25 cellular contexts compared by ENCODE assay signal in genomic region chr9:129851821-129852220, GRCh38. TPM values are rescaled to one million over a fixed set of nuclear protein-coding genes. Genes with fewer than 3 reads are reported as not detected.
DNase-seq lines count a peak whose midpoint lies in the region; ATAC-seq, FAIRE-seq and TF ChIP-seq lines count a peak whose summit lies in the region.
"Had no signal": no experiment of that assay in that cellular context is flagged by ENCODE, and none has a peak within 500 bp of the region (broad histone marks: within the 10 kb centered on the region; RNA-seq: fewer than 3 reads in every experiment).

No MANE protein-coding gene starts in this region.

- TF ChIP-seq POLR2A in K562 (conservative IDR thresholded peaks at IDR 0.05), result no peak
- no peak for TF ChIP-seq POLR2A in sigmoid colon (IDR thresholded peaks at IDR 0.05)

- 72% methylated on average over 5 of the region's 5 CpGs for WGBS in K562 (ENCODE audit: insufficient coverage, low coverage, missing lambda C conversion rate)
- WGBS in sigmoid colon, 2 donors, result 76 to 92% methylated on average over 5 of the region's 5 CpGs

- H3K9me1 ChIP-seq in K562 (ENCODE audit: control insufficient read depth, insufficient read depth, low read length), result no peaks in the 10 kb centered on the region

- no peak for ATAC-seq in K562
- ATAC-seq: A549, GM12878, heart left ventricle, lower lobe of right lung, mucosa of descending colon had no signal

- H3K9ac ChIP-seq in K562 (ENCODE audit: insufficient read depth in 1 of 2, low read depth in 2 of 2, low read length in 2 of 2), result peak overlapping the region in 1 of 2 experiments; percentile 11; a peak in 1 of 4 replicates
- H3K9ac ChIP-seq: SK-N-SH had no signal

- TF ChIP-seq CTCF in K562 (IDR thresholded peaks at IDR 0.05 in 2 of 3, conservative IDR thresholded peaks at IDR 0.05 in 1 of 3; ENCODE audit: insufficient read depth in 2 of 3, low read depth in 1 of 3, low read length in 3 of 3), result no peak
- TF ChIP-seq CTCF in sigmoid colon (IDR thresholded peaks at IDR 0.05), result no peak

- H3K9me3 Mint-ChIP-seq in activated CD4-positive, alpha-beta T cell treated with anti-CD3 and anti-CD28 coated beads, Interleukin-2, amount 10 ng/mL, durations not matched to agents 7 days and 5 days, result no peaks in the 10 kb centered on the region
- no peaks in the 10 kb centered on the region for H3K9me3 Mint-ChIP-seq in activated T-helper 2 cell treated with anti-CD3 and anti-CD28 coated beads, Interferon-gamma antibody, Interleukin-2, Interleukin-4, amounts not matched to agents 10 μg/mL and 5 μg/mL and 100 μg/mL, durations not matched to agents 14 hours and 24 hours and 36 hours
- H3K9me3 Mint-ChIP-seq: activated CD4-positive, alpha-beta memory T cell treated with anti-CD3 and anti-CD28 coated beads, Interleukin-2, amount 10 ng/mL, durations not matched to agents 7 days and 5 days; activated naive CD4-positive, alpha-beta T cell treated with anti-CD3 and anti-CD28 coated beads, Interleukin-2, amount 10 ng/mL, durations not matched to agents 7 days and 5 days; neural crest cell had no signal

- no peaks in the 10 kb centered on the region for H4K20me1 ChIP-seq in K562 (replicated peaks; ENCODE audit: control insufficient read depth, insufficient read depth, low read length)

- H3K4me1 Mint-ChIP-seq in activated CD4-positive, alpha-beta T cell treated with anti-CD3 and anti-CD28 coated beads, Interleukin-2, amount 10 ng/mL, durations not matched to agents 7 days and 5 days, result peaks cover 63% of the 10 kb centered on the region
- peaks cover 36% of the 10 kb centered on the region for H3K4me1 Mint-ChIP-seq in activated T-helper 2 cell treated with anti-CD3 and anti-CD28 coated beads, Interferon-gamma antibody, Interleukin-2, Interleukin-4, amounts not matched to agents 10 μg/mL and 5 μg/mL and 100 μg/mL, durations not matched to agents 14 hours and 24 hours and 36 hours (ENCODE audit: low read depth)
- H3K4me1 Mint-ChIP-seq: B cell, neural crest cell had no signal

- no TSS peak for BruUV-seq in K562 (replicated peaks; lab: Mats Ljungman, UMichigan)

- H3K4me1 ChIP-seq in K562 (replicated peaks in 1 of 2; ENCODE audit: control insufficient read depth in 2 of 2, insufficient read depth in 2 of 2, low read length in 2 of 2), result peaks cover 7 to 11% of the 10 kb centered on the region in 2 experiments; a peak in 3 of 5 replicates
- peaks cover 0 to 28% (median 20%) of the 10 kb centered on the region in 4 donors for H3K4me1 ChIP-seq in sigmoid colon
- H3K4me1 ChIP-seq: A549, heart left ventricle, lower lobe of right lung had no signal

- POLR2A ChIA-PET in activated CD4-positive, alpha-beta T cell treated with anti-CD3 and anti-CD28 coated beads, Interleukin-2, amount 10 ng/mL, durations not matched to agents 7 days and 5 days (lab: Charles Lee), result interaction anchor here (1.1 kb wide), 1 partner anchor 13 kb away, joined by 3 read pairs; no protein-coding TSS in a partner anchor
- POLR2A ChIA-PET in K562 (lab: Yijun Ruan, JAX), result interaction anchor here (0.6 to 7.5 kb wide), 6 partner anchors 8 to 1667 kb away, joined by 3 to 91 read pairs (median 7); no protein-coding TSS in a partner anchor

- no peaks in the 10 kb centered on the region for H3K27me3 ChIP-seq in K562 (ENCODE audit: control insufficient read depth in 2 of 2, insufficient read depth in 2 of 2, low read length in 2 of 2)
- no peaks in the 10 kb centered on the region for H3K27me3 ChIP-seq in sigmoid colon
- H3K27me3 ChIP-seq: heart left ventricle had no signal

- no peak for FAIRE-seq in K562 (lab: Jason Lieb, UNC)
- FAIRE-seq: A549, GM12878, H54 had no signal

- DNase-seq in activated CD4-positive, alpha-beta T cell treated with anti-CD3 and anti-CD28 coated beads, Interleukin-2, amount 10 ng/mL, durations not matched to agents 7 days and 5 days, result no peak
- DNase-seq in activated CD4-positive, alpha-beta T cell treated with anti-CD3 and anti-CD28 coated beads for 48 hours, result no peak
- peak; percentile 36 for DNase-seq in DMS79 treated with DMSO at 0.1 percent for 48 hours (lab: John Stamatoyannopoulos, UW)
- no peak for DNase-seq in K562 (ENCODE audit: extremely low read depth in 1 of 4, low spot score in 3 of 4)
- DNase-seq in sigmoid colon, result no peak
- no peak for DNase-seq in activated T-helper 2 cell treated with anti-CD3 and anti-CD28 coated beads, Interferon-gamma antibody, Interleukin-2, Interleukin-4, amounts not matched to agents 10 μg/mL and 5 μg/mL and 100 μg/mL, durations not matched to agents 14 hours and 24 hours and 36 hours (ENCODE audit: low spot score)
- no peak for DNase-seq in NCI-H187 (lab: John Stamatoyannopoulos, UW)
- DNase-seq in NCI-H510A (lab: John Stamatoyannopoulos, UW), result no peak
- DNase-seq: activated CD4-positive, alpha-beta memory T cell treated with anti-CD3 and anti-CD28 coated beads, Interleukin-2, amount 10 ng/mL, durations not matched to agents 7 days and 5 days; activated naive CD4-positive, alpha-beta T cell treated with anti-CD3 and anti-CD28 coated beads, Interleukin-2, amount 10 ng/mL, durations not matched to agents 7 days and 5 days; activated T-cell treated with anti-CD3 and anti-CD28 coated beads, Interleukin-2, amount 50 U/mL, for 48 hours; COR-L47; heart left ventricle; kidney glomerular epithelial cell; lower lobe of right lung; mucosa of descending colon; NCI-H69; T1000 had no signal

- CTCF ChIA-PET in activated CD4-positive, alpha-beta T cell treated with anti-CD3 and anti-CD28 coated beads, Interleukin-2, amount 10 ng/mL, durations not matched to agents 7 days and 5 days (lab: Charles Lee), result interaction anchor here (1.0 to 1.5 kb wide), 4 partner anchors 9 to 11 kb away, joined by 3 read pairs; no protein-coding TSS in a partner anchor
- CTCF ChIA-PET in K562 (lab: Yijun Ruan, JAX; ENCODE audit: low intra/inter-chr PET ratio), result interaction anchor here (0.7 kb wide), 1 partner anchor 23 kb away, joined by 3 read pairs; no protein-coding TSS in a partner anchor

- no peak overlapping the region for H3K4me3 ChIP-seq in K562
- H3K4me3 ChIP-seq in sigmoid colon, result no peak overlapping the region
- H3K4me3 ChIP-seq: A549, GM12878, heart left ventricle, lower lobe of right lung, mucosa of descending colon had no signal

- in situ Hi-C loops in K562 (cut with MboI), result no loop called here

- no peaks in the 10 kb centered on the region for H3K27me3 Mint-ChIP-seq in activated CD4-positive, alpha-beta T cell treated with anti-CD3 and anti-CD28 coated beads, Interleukin-2, amount 10 ng/mL, durations not matched to agents 7 days and 5 days
- no peaks in the 10 kb centered on the region for H3K27me3 Mint-ChIP-seq in activated T-helper 2 cell treated with anti-CD3 and anti-CD28 coated beads, Interferon-gamma antibody, Interleukin-2, Interleukin-4, amounts not matched to agents 10 μg/mL and 5 μg/mL and 100 μg/mL, durations not matched to agents 14 hours and 24 hours and 36 hours (ENCODE audit: low read depth)
- H3K27me3 Mint-ChIP-seq: activated CD4-positive, alpha-beta memory T cell treated with anti-CD3 and anti-CD28 coated beads, Interleukin-2, amount 10 ng/mL, durations not matched to agents 7 days and 5 days; activated naive CD4-positive, alpha-beta T cell treated with anti-CD3 and anti-CD28 coated beads, Interleukin-2, amount 10 ng/mL, durations not matched to agents 7 days and 5 days; B cell had no signal

- intact Hi-C loops in K562 (cut with micrococcal nuclease), result no loop called here
- intact Hi-C loops in sigmoid colon (cut with DNase I), result no loop called here
- intact Hi-C loops in activated T-helper 2 cell treated with anti-CD3 and anti-CD28 coated beads, Interferon-gamma antibody, Interleukin-2, Interleukin-4, amounts not matched to agents 10 μg/mL and 5 μg/mL and 100 μg/mL, durations not matched to agents 14 hours and 24 hours and 36 hours (cut with micrococcal nuclease), result no loop called here

- H2AFZ ChIP-seq in K562 (ENCODE audit: low read depth, low read length), result no peak overlapping the region

- peaks cover 62% of the 10 kb centered on the region for H3K36me3 Mint-ChIP-seq in activated CD4-positive, alpha-beta T cell treated with anti-CD3 and anti-CD28 coated beads, Interleukin-2, amount 10 ng/mL, durations not matched to agents 7 days and 5 days (ENCODE audit: low read depth)
- H3K36me3 Mint-ChIP-seq in activated T-helper 2 cell treated with anti-CD3 and anti-CD28 coated beads, Interferon-gamma antibody, Interleukin-2, Interleukin-4, amounts not matched to agents 10 μg/mL and 5 μg/mL and 100 μg/mL, durations not matched to agents 14 hours and 24 hours and 36 hours (ENCODE audit: low read depth), result peaks cover 64% of the 10 kb centered on the region

- H3K4me3 Mint-ChIP-seq in activated CD4-positive, alpha-beta T cell treated with anti-CD3 and anti-CD28 coated beads, Interleukin-2, amount 10 ng/mL, durations not matched to agents 7 days and 5 days, result no peak overlapping the region
- no peak overlapping the region for H3K4me3 Mint-ChIP-seq in activated T-helper 2 cell treated with anti-CD3 and anti-CD28 coated beads, Interferon-gamma antibody, Interleukin-2, Interleukin-4, amounts not matched to agents 10 μg/mL and 5 μg/mL and 100 μg/mL, durations not matched to agents 14 hours and 24 hours and 36 hours (ENCODE audit: low read depth)
- H3K4me3 Mint-ChIP-seq: activated CD4-positive, alpha-beta memory T cell treated with anti-CD3 and anti-CD28 coated beads, Interleukin-2, amount 10 ng/mL, durations not matched to agents 7 days and 5 days; activated naive CD4-positive, alpha-beta T cell treated with anti-CD3 and anti-CD28 coated beads, Interleukin-2, amount 10 ng/mL, durations not matched to agents 7 days and 5 days; B cell; neural crest cell had no signal

- no peak for TF ChIP-seq EP300 in K562 (IDR thresholded peaks at IDR 0.05; ENCODE audit: low read length)
- TF ChIP-seq EP300 in sigmoid colon (IDR thresholded peaks at IDR 0.05), result no peak

- peaks cover 6% of the 10 kb centered on the region; the same call in 2 of the 3 replicates for H3K79me2 ChIP-seq in K562 (ENCODE audit: control insufficient read depth, insufficient read depth, low read length)

- peak overlapping the region; percentile 67 for H3K27ac Mint-ChIP-seq in activated CD4-positive, alpha-beta T cell treated with anti-CD3 and anti-CD28 coated beads, Interleukin-2, amount 10 ng/mL, durations not matched to agents 7 days and 5 days
- no peak overlapping the region for H3K27ac Mint-ChIP-seq in activated T-helper 2 cell treated with anti-CD3 and anti-CD28 coated beads, Interferon-gamma antibody, Interleukin-2, Interleukin-4, amounts not matched to agents 10 μg/mL and 5 μg/mL and 100 μg/mL, durations not matched to agents 14 hours and 24 hours and 36 hours
- H3K27ac Mint-ChIP-seq: activated CD4-positive, alpha-beta memory T cell treated with anti-CD3 and anti-CD28 coated beads, Interleukin-2, amount 10 ng/mL, durations not matched to agents 7 days and 5 days; activated naive CD4-positive, alpha-beta T cell treated with anti-CD3 and anti-CD28 coated beads, Interleukin-2, amount 10 ng/mL, durations not matched to agents 7 days and 5 days; B cell had no signal

- H3K4me2 ChIP-seq in K562 (ENCODE audit: insufficient read depth, low read length), result no peak overlapping the region
- H3K4me2 ChIP-seq: A549, SK-N-SH had no signal

- no peak for TF ChIP-seq RAD21 in K562 (CRISPR knock-in tag; conservative IDR thresholded peaks at IDR 0.05 in 1 of 2, IDR thresholded peaks at IDR 0.05 in 1 of 2)

- H3K36me3 ChIP-seq in K562 (ENCODE audit: control insufficient read depth, insufficient read depth, low read length) (peaks cover 81% of the 10 kb centered on the region), sigmoid colon (peaks cover 14 to 58% (median 35%) of the 10 kb centered on the region in 4 donors)

- H3K27ac ChIP-seq in K562 (ENCODE audit: extremely low read depth, low read depth, low read length) (no peak overlapping the region), sigmoid colon (peak overlapping the region; percentile 60 to 80 (median 72))
- H3K27ac ChIP-seq: A549, heart left ventricle, lower lobe of right lung, RWPE1 had no signal

- H3K9me3 ChIP-seq in K562 (replicated peaks; ENCODE audit: control insufficient read depth, insufficient read depth, low read depth, low read length) (no peaks in the 10 kb centered on the region), sigmoid colon (no peaks in the 10 kb centered on the region)
- H3K9me3 ChIP-seq: A549, heart left ventricle, lower lobe of right lung, mucosa of descending colon, SK-N-SH had no signal

RNA-seq across cellular contexts. Expression of gene USP20, which starts 16.6 kb away (rescaled TPM):
- total RNA-seq in activated CD4-positive, alpha-beta T cell treated with anti-CD3 and anti-CD28 coated beads, Interleukin-2, amount 10 ng/mL, durations not matched to agents 7 days and 5 days, result 100 to 1,000 TPM in 1 of 2 experiments, 10 to 100 TPM in 1; 90.8 to 105 TPM
- total RNA-seq in K562 (2011; cell fraction: chromatin; rRNA removed; ENCODE audit: low replicate concordance), result 152 and 399 TPM in 2 replicates
- total RNA-seq in K562 (2011; cell fraction: nucleolus; rRNA removed), result 296 and 299 TPM in 2 replicates
- 160 and 192 TPM in 2 replicates for total RNA-seq in K562 (2011; cell fraction: nucleoplasm; rRNA removed)
- total RNA-seq in K562 (2014; rRNA removed), result 77.0 and 115 TPM in 2 replicates
- 20.6 and 22.0 TPM in 2 replicates for total RNA-seq in K562 (2014; rRNA removed; fragmentation: Illumina TruSeq; extraction: Trizol)
- total RNA-seq in K562 (2015; rRNA removed; fragmentation: Illumina TruSeq; extraction: Trizol), result 41.3 and 44.8 TPM in 2 replicates
- 119 and 136 TPM in 2 replicates for total RNA-seq in K562 (2021)
- 54.6 and 81.2 TPM in 2 replicates for polyA plus RNA-seq in K562 (2011; rRNA removed)
- 64.8 and 118 TPM in 2 replicates for polyA plus RNA-seq in K562 (2011; cell fraction: cytosol; rRNA removed)
- 369 and 565 TPM in 2 replicates for polyA plus RNA-seq in K562 (2011; cell fraction: nucleus; rRNA removed)
- 82.0 and 122 TPM in 2 replicates for polyA plus RNA-seq in K562 (2012)
- polyA plus RNA-seq in K562 (2014; fragmentation: Illumina TruSeq; extraction: Trizol), result 49.1 and 76.2 TPM in 2 replicates
- polyA plus RNA-seq in K562 (2014; fragmentation: Nextera tagmentation; extraction: Ambion mirVana), result 1 to 10 TPM; 1.9 to 3.2 TPM
- 103 and 104 TPM in 2 replicates for polyA plus RNA-seq in K562 (2014; rRNA removed)
- 25.8 and 37.9 TPM in 2 replicates for polyA minus RNA-seq in K562 (2011; rRNA and poly(A)+ RNA removed)
- polyA minus RNA-seq in K562 (2011; cell fraction: cytosol; rRNA and poly(A)+ RNA removed), result 39.3 and 57.6 TPM in 2 replicates
- 82.0 and 96.4 TPM in 2 replicates for polyA minus RNA-seq in K562 (2011; cell fraction: nucleus; rRNA and poly(A)+ RNA removed)
- 10 to 100 TPM; 17.5 to 52.1 (median 21.8) TPM for total RNA-seq in sigmoid colon
- 10 to 100 TPM in 1 of 3 donors, 1 to 10 TPM in 2; 7.9 to 26.7 (median 9.6) TPM for polyA plus RNA-seq in sigmoid colon
- 45.6 and 52.3 TPM in 2 replicates for total RNA-seq in activated T-helper 2 cell treated with anti-CD3 and anti-CD28 coated beads, Interferon-gamma antibody, Interleukin-2, Interleukin-4, amounts not matched to agents 10 μg/mL and 5 μg/mL and 100 μg/mL, durations not matched to agents 14 hours and 24 hours and 36 hours

RNA-seq across cellular contexts. Expression of gene C9orf78, which starts 16.7 kb away (rescaled TPM):
- 10 to 100 TPM; 83.9 to 89.2 TPM for total RNA-seq in activated CD4-positive, alpha-beta T cell treated with anti-CD3 and anti-CD28 coated beads, Interleukin-2, amount 10 ng/mL, durations not matched to agents 7 days and 5 days
- total RNA-seq in K562 (2011; cell fraction: chromatin; rRNA removed; ENCODE audit: low replicate concordance), result 68.6 and 74.7 TPM in 2 replicates
- total RNA-seq in K562 (2011; cell fraction: nucleolus; rRNA removed), result 46.6 and 51.7 TPM in 2 replicates
- total RNA-seq in K562 (2011; cell fraction: nucleoplasm; rRNA removed), result 66.1 and 96.3 TPM in 2 replicates
- total RNA-seq in K562 (2014; rRNA removed) (196 and 199 TPM in 2 replicates), K562 (2014; rRNA removed; fragmentation: Illumina TruSeq; extraction: Trizol) (199 and 240 TPM in 2 replicates), K562 (2015; rRNA removed; fragmentation: Illumina TruSeq; extraction: Trizol) (220 and 223 TPM in 2 replicates), K562 (2021) (89.0 and 94.6 TPM in 2 replicates), sigmoid colon (100 to 1,000 TPM in 1 of 4 donors, 10 to 100 TPM in 3; 55.7 to 172 (median 66.0) TPM)
- polyA plus RNA-seq in K562 (2011; rRNA removed) (109 and 202 TPM in 2 replicates), K562 (2014; fragmentation: Illumina TruSeq; extraction: Trizol) (210 and 222 TPM in 2 replicates), K562 (2014; fragmentation: Nextera tagmentation; extraction: Ambion mirVana) (100 to 1,000 TPM; 132 to 266 TPM), K562 (2014; rRNA removed) (228 and 240 TPM in 2 replicates), sigmoid colon (10 to 100 TPM; 63.1 to 84.1 (median 74.9) TPM)
- polyA plus RNA-seq in K562 (2011; cell fraction: cytosol; rRNA removed), result 59.0 and 71.4 TPM in 2 replicates
- polyA plus RNA-seq in K562 (2011; cell fraction: nucleus; rRNA removed), result 17.0 and 17.5 TPM in 2 replicates
- polyA plus RNA-seq in K562 (2012), result 93.6 and 169 TPM in 2 replicates
- polyA minus RNA-seq in K562 (2011; rRNA and poly(A)+ RNA removed), result 131 and 142 TPM in 2 replicates
- 32.3 and 42.4 TPM in 2 replicates for polyA minus RNA-seq in K562 (2011; cell fraction: cytosol; rRNA and poly(A)+ RNA removed)
- 14.0 and 19.8 TPM in 2 replicates for polyA minus RNA-seq in K562 (2011; cell fraction: nucleus; rRNA and poly(A)+ RNA removed)
- 54.4 and 59.6 TPM in 2 replicates for total RNA-seq in activated T-helper 2 cell treated with anti-CD3 and anti-CD28 coated beads, Interferon-gamma antibody, Interleukin-2, Interleukin-4, amounts not matched to agents 10 μg/mL and 5 μg/mL and 100 μg/mL, durations not matched to agents 14 hours and 24 hours and 36 hours

RNA-seq across cellular contexts. Expression of gene TOR1A, which starts 27.9 kb away (rescaled TPM):
- 10 to 100 TPM; 52.0 to 58.5 TPM for total RNA-seq in activated CD4-positive, alpha-beta T cell treated with anti-CD3 and anti-CD28 coated beads, Interleukin-2, amount 10 ng/mL, durations not matched to agents 7 days and 5 days
- total RNA-seq in K562 (2011; cell fraction: chromatin; rRNA removed; ENCODE audit: low replicate concordance), result 109 and 165 TPM in 2 replicates
- 107 and 123 TPM in 2 replicates for total RNA-seq in K562 (2011; cell fraction: nucleolus; rRNA removed)
- 121 and 138 TPM in 2 replicates for total RNA-seq in K562 (2011; cell fraction: nucleoplasm; rRNA removed)
- total RNA-seq in K562 (2014; rRNA removed), result 44.4 and 46.0 TPM in 2 replicates
- total RNA-seq in K562 (2014; rRNA removed; fragmentation: Illumina TruSeq; extraction: Trizol), result 39.9 and 45.9 TPM in 2 replicates
- 54.3 and 55.5 TPM in 2 replicates for total RNA-seq in K562 (2015; rRNA removed; fragmentation: Illumina TruSeq; extraction: Trizol)
- 49.5 and 51.3 TPM in 2 replicates for total RNA-seq in K562 (2021)
- 74.8 and 85.8 TPM in 2 replicates for polyA plus RNA-seq in K562 (2011; rRNA removed)
- 67.0 and 76.5 TPM in 2 replicates for polyA plus RNA-seq in K562 (2011; cell fraction: cytosol; rRNA removed)
- polyA plus RNA-seq in K562 (2011; cell fraction: nucleus; rRNA removed), result 41.7 and 44.0 TPM in 2 replicates
- polyA plus RNA-seq in K562 (2012), result 55.0 and 59.0 TPM in 2 replicates
- polyA plus RNA-seq in K562 (2014; fragmentation: Illumina TruSeq; extraction: Trizol), result 68.9 and 74.0 TPM in 2 replicates
- 1 to 10 TPM; 4.5 to 9.9 TPM for polyA plus RNA-seq in K562 (2014; fragmentation: Nextera tagmentation; extraction: Ambion mirVana)
- polyA plus RNA-seq in K562 (2014; rRNA removed), result 67.9 and 74.7 TPM in 2 replicates
- 56.3 and 66.1 TPM in 2 replicates for polyA minus RNA-seq in K562 (2011; rRNA and poly(A)+ RNA removed)
- 27.0 and 29.2 TPM in 2 replicates for polyA minus RNA-seq in K562 (2011; cell fraction: cytosol; rRNA and poly(A)+ RNA removed)
- polyA minus RNA-seq in K562 (2011; cell fraction: nucleus; rRNA and poly(A)+ RNA removed), result 23.3 and 34.1 TPM in 2 replicates
- 10 to 100 TPM; 31.6 to 51.2 (median 36.1) TPM for total RNA-seq in sigmoid colon
- 10 to 100 TPM; 12.5 to 27.6 (median 13.2) TPM for polyA plus RNA-seq in sigmoid colon
- total RNA-seq in activated T-helper 2 cell treated with anti-CD3 and anti-CD28 coated beads, Interferon-gamma antibody, Interleukin-2, Interleukin-4, amounts not matched to agents 10 μg/mL and 5 μg/mL and 100 μg/mL, durations not matched to agents 14 hours and 24 hours and 36 hours, result 52.5 and 55.8 TPM in 2 replicates

RNA-seq across cellular contexts. Expression of gene TOR1B, which starts 48.8 kb away (rescaled TPM):
- 10 to 100 TPM; 21.9 to 27.1 TPM for total RNA-seq in activated CD4-positive, alpha-beta T cell treated with anti-CD3 and anti-CD28 coated beads, Interleukin-2, amount 10 ng/mL, durations not matched to agents 7 days and 5 days
- total RNA-seq in K562 (2011; cell fraction: chromatin; rRNA removed; ENCODE audit: low replicate concordance), result 77.2 and 131 TPM in 2 replicates
- total RNA-seq in K562 (2011; cell fraction: nucleolus; rRNA removed), result 102 and 116 TPM in 2 replicates
- total RNA-seq in K562 (2011; cell fraction: nucleoplasm; rRNA removed), result 91.4 and 101 TPM in 2 replicates
- total RNA-seq in K562 (2014; rRNA removed) (21.5 and 24.5 TPM in 2 replicates), K562 (2014; rRNA removed; fragmentation: Illumina TruSeq; extraction: Trizol) (23.4 and 23.9 TPM in 2 replicates), K562 (2015; rRNA removed; fragmentation: Illumina TruSeq; extraction: Trizol) (23.7 and 25.4 TPM in 2 replicates), K562 (2021) (28.6 and 28.7 TPM in 2 replicates), sigmoid colon (10 to 100 TPM; 20.2 to 22.9 (median 21.3) TPM)
- polyA plus RNA-seq in K562 (2011; rRNA removed) (28.9 and 36.5 TPM in 2 replicates), K562 (2014; fragmentation: Illumina TruSeq; extraction: Trizol) (24.6 and 27.0 TPM in 2 replicates), K562 (2014; fragmentation: Nextera tagmentation; extraction: Ambion mirVana) (1 to 10 TPM; 4.2 to 6.9 TPM), K562 (2014; rRNA removed) (28.1 and 29.2 TPM in 2 replicates), sigmoid colon (10 to 100 TPM in 2 of 3 donors, 1 to 10 TPM in 1; 7.8 to 31.3 (median 11.1) TPM)
- 28.1 and 29.3 TPM in 2 replicates for polyA plus RNA-seq in K562 (2011; cell fraction: cytosol; rRNA removed)
- 23.9 and 27.6 TPM in 2 replicates for polyA plus RNA-seq in K562 (2011; cell fraction: nucleus; rRNA removed)
- polyA plus RNA-seq in K562 (2012), result 19.3 and 22.5 TPM in 2 replicates
- polyA minus RNA-seq in K562 (2011; rRNA and poly(A)+ RNA removed), result 27.4 and 40.5 TPM in 2 replicates
- polyA minus RNA-seq in K562 (2011; cell fraction: cytosol; rRNA and poly(A)+ RNA removed), result 11.3 and 14.8 TPM in 2 replicates
- polyA minus RNA-seq in K562 (2011; cell fraction: nucleus; rRNA and poly(A)+ RNA removed), result 19.0 and 21.8 TPM in 2 replicates
- 23.9 and 25.2 TPM in 2 replicates for total RNA-seq in activated T-helper 2 cell treated with anti-CD3 and anti-CD28 coated beads, Interferon-gamma antibody, Interleukin-2, Interleukin-4, amounts not matched to agents 10 μg/mL and 5 μg/mL and 100 μg/mL, durations not matched to agents 14 hours and 24 hours and 36 hours
